Comparison of ENCODE assay signal across 20 cellular contexts in the genomic region with DNA sequence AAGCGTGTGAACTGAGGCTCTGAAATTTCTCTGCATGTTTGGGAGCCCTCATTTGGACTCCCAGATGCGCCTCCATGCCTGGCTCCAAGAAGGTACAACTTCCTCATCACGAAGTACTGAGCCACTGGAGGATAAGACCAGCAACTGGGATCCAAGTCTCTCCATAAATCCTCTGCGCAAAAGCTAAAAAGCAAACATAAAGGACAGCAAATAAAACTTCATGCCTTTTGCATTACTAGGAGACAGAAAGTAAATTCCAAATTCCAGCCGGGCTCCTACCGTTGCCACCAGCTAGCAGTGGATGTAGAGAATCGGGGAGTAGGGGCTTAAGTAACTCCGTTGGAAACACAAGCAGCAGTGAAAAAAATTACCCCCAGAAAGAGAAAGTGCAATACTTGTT.
"Had no signal": no experiment of that assay in that cellular context is flagged by ENCODE, and none has a peak within 500 bp of the region (broad histone marks: within the 10 kb centered on the region; RNA-seq: fewer than 3 reads in every experiment).

No MANE protein-coding gene starts in this region.

- H3K27me3 ChIP-seq: cardiac muscle cell, neural progenitor cell, ovary, stomach had no signal

- H3K27ac ChIP-seq: cardiac muscle cell, neural progenitor cell, ovary, psoas muscle, stomach had no signal

- H3K9ac ChIP-seq: neural progenitor cell had no signal

- H3K4me1 ChIP-seq: neural progenitor cell, psoas muscle, stomach had no signal

- DNase-seq: activated CD4-positive, alpha-beta T cell treated with anti-CD3 and anti-CD28 coated beads, Interleukin-2, amount 10 ng/mL, durations not matched to agents 24 days and 14 days; activated CD8-positive, alpha-beta T cell treated with anti-CD3 and anti-CD28 coated beads for 36 hours; activated naive CD4-positive, alpha-beta T cell treated with anti-CD3 and anti-CD28 coated beads for 36 hours; activated T-cell treated with anti-CD3 and anti-CD28 coated beads, Interleukin-2, amount 50 U/mL, for 1 hour; effector CD8-positive, alpha-beta T cell; left ventricle myocardium superior; mucosa of descending colon; naive thymus-derived CD4-positive, alpha-beta T cell; ovary; psoas muscle; right cardiac atrium; stimulated activated CD4-positive, alpha-beta T cell treated with anti-CD3 and anti-CD28 coated beads, Interleukin-4, amount 100 ng/mL, for 24 hours; stomach; T-helper 1 cell; T-helper 9 cell had no signal

- H3K36me3 ChIP-seq: cardiac muscle cell, neural progenitor cell, ovary, stomach had no signal

- H3K4me3 ChIP-seq: cardiac muscle cell, mucosa of descending colon, neural progenitor cell, ovary, psoas muscle, stomach had no signal

- ATAC-seq: activated CD8-positive, alpha-beta T cell treated with anti-CD3 and anti-CD28 coated beads for 36 hours; activated T-helper 17 cell treated with anti-CD3 and anti-CD28 coated beads, Interleukin-2, amount 50 U/mL, for 72 hours; esophagus mucosa; left ventricle myocardium superior; mucosa of descending colon; naive thymus-derived CD4-positive, alpha-beta T cell; psoas muscle; right cardiac atrium; stimulated activated effector memory CD8-positive, alpha-beta T cell treated with anti-CD3 and anti-CD28 coated beads, Interleukin-12 subunit alpha, Interleukin-12 subunit beta, amount 100 ng/mL, for 72 hours had no signal

- H3K4me2 ChIP-seq: neural progenitor cell had no signal

- H2AFZ ChIP-seq: neural progenitor cell had no signal

- H3K9me3 ChIP-seq: mucosa of descending colon, ovary, psoas muscle, stomach had no signal
